8 cellular contexts compared by ENCODE assay signal in genomic region chr19:38975861-38976271, GRCh38. TPM values are rescaled to one million over a fixed set of nuclear protein-coding genes. Genes with fewer than 3 reads are reported as not detected.
DNase-seq lines count a peak whose midpoint lies in the region; ATAC-seq and TF ChIP-seq lines count a peak whose summit lies in the region.

No MANE protein-coding gene starts in this region.

- peak overlapping the region; percentile 92 for H3K4me3 Mint-ChIP-seq in GM23338

- peak overlapping the region; percentile 54 for H3K4me3 ChIP-seq in GM23338
- H3K4me3 ChIP-seq in WERI-Rb-1 (ENCODE audit: low read depth, low read length): peak overlapping the region; percentile 53
- peak overlapping the region in 9 of 10 donors; percentile 38 to 73 (median 61) for H3K4me3 ChIP-seq in heart right ventricle

- peak overlapping the region; percentile 81; the same call in 1 of the 2 replicates for H3K27ac ChIP-seq in GM23338 (ENCODE audit: low read depth)
- peak overlapping the region; percentile 84 for H3K27ac ChIP-seq in WERI-Rb-1
- peak overlapping the region; percentile 1 to 87 (median 78) for H3K27ac ChIP-seq in heart right ventricle

- H3K9me2 ChIP-seq in GM23338 (ENCODE audit: insufficient read depth): no peaks in the 10 kb centered on the region; the same call in 1 of the 2 replicates

- H3K4me1 Mint-ChIP-seq in GM23338: peaks cover 11% of the 10 kb centered on the region

- H4K20me1 ChIP-seq in GM23338 (replicated peaks; ENCODE audit: insufficient read depth): no peaks in the 10 kb centered on the region

- DNase-seq in GM23338 (ENCODE audit: low spot score) (peak; percentile 59), WERI-Rb-1 (peak; percentile 88), heart right ventricle (no peak), putamen (ENCODE audit: low spot score) (peak; percentile 15), T1000 (lab: John Stamatoyannopoulos, UW) (no peak), NCI-H2081 treated with DMSO at 0.1 percent for 48 hours (lab: John Stamatoyannopoulos, UW) (no peak)
- no peak for DNase-seq in stimulated activated CD4-positive, alpha-beta T cell treated with anti-CD3 and anti-CD28 coated beads, Interleukin-4, amount 100 ng/mL, for 1 hour

- H3K27me3 Mint-ChIP-seq in GM23338 (ENCODE audit: insufficient read depth, low read depth, poor library complexity): peaks cover 13% of the 10 kb centered on the region

- intact Hi-C loops in heart right ventricle (cut with DNase I): loop anchor here in 2 of 10 donors (10.0 kb wide), 2 partner anchors 349 to 359 kb away; partner anchors contain the start of genes GMFG (in 1 of the 2) and LRFN1 (in 1 of the 2)

- peaks cover 7% of the 10 kb centered on the region for H3K9me3 ChIP-seq in WERI-Rb-1 (ENCODE audit: severe bottlenecking)
- H3K9me3 ChIP-seq in heart right ventricle: peaks cover 0 to 12% (median 0%) of the 10 kb centered on the region in 11 donors

- H3K4me1 ChIP-seq in GM23338 (ENCODE audit: insufficient read depth) (peaks cover 9% of the 10 kb centered on the region), heart right ventricle (peaks cover 0 to 17% (median 5%) of the 10 kb centered on the region in 9 donors)

- H3K27me3 ChIP-seq in GM23338 (ENCODE audit: insufficient read depth) (no peaks in the 10 kb centered on the region), WERI-Rb-1 (ENCODE audit: insufficient read depth, low read depth, severe bottlenecking) (no peaks in the 10 kb centered on the region), heart right ventricle (peaks cover 0 to 29% (median 24%) of the 10 kb centered on the region in 7 donors)

- no peak for TF ChIP-seq CTCF in GM23338 (conservative IDR thresholded peaks at IDR 0.05; ENCODE audit: low read depth in 2 of 2)
- TF ChIP-seq CTCF in WERI-Rb-1 (IDR thresholded peaks at IDR 0.05; ENCODE audit: low read depth, low read length): no peak
- no peak for TF ChIP-seq CTCF in heart right ventricle (IDR thresholded peaks at IDR 0.05)

- H3K27ac Mint-ChIP-seq in GM23338: peak overlapping the region; percentile 89; the same call in 1 of the 2 replicates

- peaks cover 18% of the 10 kb centered on the region for H3K9me3 Mint-ChIP-seq in GM23338

- H3K36me3 Mint-ChIP-seq in GM23338 (ENCODE audit: low read depth): peaks cover 16% of the 10 kb centered on the region

- WGBS in heart right ventricle, 2 donors: 5 to 6% methylated on average over 20 to 22 of the region's 22 CpGs

- H3K4me2 ChIP-seq in GM23338: peak overlapping the region; percentile 77

- peak overlapping the region; percentile 87 for H2AFZ ChIP-seq in GM23338

- H3F3A ChIP-seq in GM23338 (replicated peaks; ENCODE audit: low read depth): 0 out of 2 replicates have a peak, but pooled peaks cover 5% of the 10 kb centered on the region

- H3K36me3 ChIP-seq in GM23338 (ENCODE audit: insufficient read depth) (no peaks in the 10 kb centered on the region), WERI-Rb-1 (peaks cover 9% of the 10 kb centered on the region; the same call in 1 of the 2 replicates), heart right ventricle (no peaks in the 10 kb centered on the region)

- H3K79me2 ChIP-seq in GM23338 (replicated peaks; ENCODE audit: insufficient read depth): peaks cover 17% of the 10 kb centered on the region

- ATAC-seq in GM23338: peak; percentile 59
- peak; percentile 30 to 62 (median 51) for ATAC-seq in heart right ventricle
- no peak for ATAC-seq in GM18907 (IDR thresholded peaks at IDR 0.05; ENCODE audit: unreplicated experiment)

TF ChIP-seq in GM23338, 12 proteins besides CTCF, POLR2A, EP300 and RAD21 (continues in another document):
- TF ChIP-seq REST (IDR thresholded peaks at IDR 0.05; ENCODE audit: unreplicated experiment): no peak
- TF ChIP-seq EZH2 (IDR thresholded peaks at IDR 0.05; ENCODE audit: low read depth, unreplicated experiment): peak; percentile 5
- TF ChIP-seq NANOG (IDR thresholded peaks at IDR 0.05; ENCODE audit: borderline replicate concordance): no peak
- TF ChIP-seq ZNF331 (CRISPR knock-in tag; IDR thresholded peaks at IDR 0.05; ENCODE audit: low read depth): no peak

RNA-seq across cellular contexts. Expression of gene FBXO17, which starts 0.3 kb away (rescaled TPM):
- total RNA-seq in GM23338 (2014; rRNA removed; shearing (Covaris generic)): 27.2 and 29.0 TPM in 2 replicates
- 17.2 and 18.6 TPM in 2 replicates for polyA plus RNA-seq in GM23338 (2016; fragmentation: Nextera tagmentation; extraction: Ambion mirVana)
- total RNA-seq in heart right ventricle: 1 to 10 TPM in 9 of 10 donors, under 1 TPM in 1; 1.00 to 2.8 (median 1.7) TPM
- 1 to 10 TPM; 2.5 to 3.2 TPM for polyA plus RNA-seq in heart right ventricle

RNA-seq across cellular contexts. Expression of gene MRPS12, which starts 45.1 kb away (rescaled TPM):
- total RNA-seq in GM23338 (2014; rRNA removed; shearing (Covaris generic)): 65.3 and 86.3 TPM in 2 replicates
- polyA plus RNA-seq in GM23338 (2016; fragmentation: Nextera tagmentation; extraction: Ambion mirVana) (69.0 and 74.1 TPM in 2 replicates), heart right ventricle (100 to 1,000 TPM in 1 of 2 donors, 10 to 100 TPM in 1; 39.7 to 122 TPM)
- 10 to 100 TPM; 41.8 to 78.7 (median 54.1) TPM for total RNA-seq in heart right ventricle

RNA-seq across cellular contexts. Expression of gene SARS2, which starts 45.3 kb away (rescaled TPM):
- 67.0 and 75.7 TPM in 2 replicates for total RNA-seq in GM23338 (2014; rRNA removed; shearing (Covaris generic))
- polyA plus RNA-seq in GM23338 (2016; fragmentation: Nextera tagmentation; extraction: Ambion mirVana) (70.6 and 73.2 TPM in 2 replicates), heart right ventricle (10 to 100 TPM; 10.4 to 51.9 TPM)
- total RNA-seq in heart right ventricle: 10 to 100 TPM; 14.7 to 21.9 (median 18.9) TPM

RNA-seq across cellular contexts. Expression of gene FBXO27, which starts 56.5 kb away (rescaled TPM):
- 3.8 and 6.2 TPM in 2 replicates for total RNA-seq in GM23338 (2014; rRNA removed; shearing (Covaris generic))
- polyA plus RNA-seq in GM23338 (2016; fragmentation: Nextera tagmentation; extraction: Ambion mirVana) (13.7 and 15.4 TPM in 2 replicates), heart right ventricle (1 to 10 TPM; 2.3 to 6.6 TPM)
- total RNA-seq in heart right ventricle: 10 to 100 TPM; 11.4 to 40.5 (median 21.4) TPM

Comparison
In these comparisons a context has a peak if more than half of its experiments do, and no peak if none do; other contexts are left out.
1. DNase-seq: peak in GM23338 (single experiment), WERI-Rb-1 (single experiment) and putamen (single experiment); none in heart right ventricle (0 of 2), T1000 (single experiment), stimulated activated CD4-positive, alpha-beta T cell treated with anti-CD3 and anti-CD28 coated beads, Interleukin-4, amount 100 ng/mL, for 1 hour (single experiment) and NCI-H2081 treated with DMSO at 0.1 percent for 48 hours (single experiment).
2. Peak in every context shown above with its lines, with median percentiles within 50 percentile points of each other: H3K27ac ChIP-seq and H3K4me3 ChIP-seq.